15 cellular contexts compared by ENCODE assay signal in the genomic region with DNA sequence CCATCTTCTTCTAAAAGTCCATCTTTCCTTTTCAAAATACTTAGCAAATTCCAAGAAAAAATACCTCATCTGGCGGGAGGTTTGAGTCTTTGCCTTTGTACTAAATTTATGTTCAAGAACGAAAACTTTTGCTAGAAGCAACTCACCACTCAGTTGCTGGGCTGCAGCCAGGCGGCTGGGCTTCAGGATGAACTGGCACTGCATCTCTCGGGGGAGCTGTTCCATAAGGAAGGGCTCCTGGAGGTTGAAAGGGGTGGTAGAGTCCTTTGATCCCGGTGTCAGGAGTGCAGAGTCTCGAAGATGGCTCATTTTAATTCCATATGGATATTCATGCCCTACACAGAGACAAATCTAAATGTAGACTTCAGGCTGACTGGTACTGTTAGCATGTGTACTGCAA.
DNase-seq lines count a peak whose midpoint lies in the region; ATAC-seq and TF ChIP-seq lines count a peak whose summit lies in the region.
"Had no signal": no experiment of that assay in that cellular context is flagged by ENCODE, and none has a peak within 500 bp of the region (broad histone marks: within the 10 kb centered on the region; RNA-seq: fewer than 3 reads in every experiment).

No MANE protein-coding gene starts in this region.

- H3K9me3 ChIP-seq in mammary epithelial cell (replicated peaks; ENCODE audit: insufficient read depth, low read length), result no peaks in the 10 kb centered on the region
- H3K9me3 ChIP-seq in neural progenitor cell (ENCODE audit: low read depth), result no peaks in the 10 kb centered on the region
- H3K9me3 ChIP-seq: HAP-1 had no signal

- dilution Hi-C loops in mammary epithelial cell (cut with HindIII; ENCODE audit: low sequenced_read_pairs), result no loop called here

- no peak for TF ChIP-seq CTCF in MCF 10A (IDR thresholded peaks at IDR 0.05; ENCODE audit: unreplicated experiment)
- no peak for TF ChIP-seq CTCF in mammary epithelial cell (conservative IDR thresholded peaks at IDR 0.05 in 1 of 2, IDR thresholded peaks at IDR 0.05 in 1 of 2; ENCODE audit: extremely low read depth in 1 of 2, insufficient read depth in 1 of 2, low read depth in 1 of 2, low read length in 2 of 2)
- TF ChIP-seq CTCF in neural progenitor cell (IDR thresholded peaks at IDR 0.05), result peak; percentile 11

- H3K79me2 ChIP-seq in mammary epithelial cell (ENCODE audit: insufficient read depth, low read length), result no peaks in the 10 kb centered on the region
- no peaks in the 10 kb centered on the region for H3K79me2 ChIP-seq in neural progenitor cell (ENCODE audit: low read depth)

- H3F3A ChIP-seq in neural progenitor cell (ENCODE audit: low read depth), result no peaks in the 10 kb centered on the region

- peaks cover 6% of the 10 kb centered on the region for H3K27me3 ChIP-seq in mammary epithelial cell (ENCODE audit: insufficient read depth, low read length)
- H3K27me3 ChIP-seq in neural progenitor cell, result peaks cover 18% of the 10 kb centered on the region

- 16% methylated on average over 6 of the region's 6 CpGs for WGBS in mammary epithelial cell (ENCODE audit: low coverage, missing lambda C conversion rate)

- ATAC-seq in GM21619 (IDR thresholded peaks at IDR 0.05; ENCODE audit: unreplicated experiment), result no peak

- no peaks in the 10 kb centered on the region for H3K9me3 Mint-ChIP-seq in MCF 10A (ENCODE audit: unreplicated experiment)
- no peaks in the 10 kb centered on the region for H3K9me3 Mint-ChIP-seq in neural progenitor cell
- H3K9me3 Mint-ChIP-seq: CD4-positive, alpha-beta memory T cell; HFFc6 had no signal

- H3K4me1 Mint-ChIP-seq in MCF 10A (ENCODE audit: insufficient read depth, unreplicated experiment) (no peaks in the 10 kb centered on the region), neural progenitor cell (peaks cover 8% of the 10 kb centered on the region)
- H3K4me1 Mint-ChIP-seq: B cell; CD4-positive, alpha-beta memory T cell had no signal

- CTCF ChIA-PET in MCF 10A (lab: Yijun Ruan, JAX) (interaction anchor here (0.6 kb wide), 1 partner anchor 15 kb away, joined by 4 read pairs; no protein-coding TSS in a partner anchor), mammary epithelial cell (lab: Charles Lee; ENCODE audit: low non-redundant PET) (no interaction called here), HEK293T (lab: Yijun Ruan, JAX) (no interaction called here)

- H3K4me2 ChIP-seq in mammary epithelial cell (ENCODE audit: insufficient read depth, low read depth, low read length) (no peak overlapping the region), neural progenitor cell (no peak overlapping the region)

- H3K9ac ChIP-seq in mammary epithelial cell (ENCODE audit: insufficient read depth, low read length) (no peak overlapping the region), neural progenitor cell (no peak overlapping the region)

- H4K20me1 ChIP-seq in mammary epithelial cell (ENCODE audit: insufficient read depth, low read length), result no peaks in the 10 kb centered on the region
- no peaks in the 10 kb centered on the region for H4K20me1 ChIP-seq in neural progenitor cell (ENCODE audit: low read depth)

- H3K4me3 ChIP-seq in mammary epithelial cell (replicated peaks in 1 of 3; ENCODE audit: insufficient read depth in 1 of 3, low read depth in 2 of 3, low read length in 3 of 3), result no peak overlapping the region
- no peak overlapping the region for H3K4me3 ChIP-seq in neural progenitor cell
- H3K4me3 ChIP-seq: HAP-1 had no signal

- H3K4me1 ChIP-seq in mammary epithelial cell (ENCODE audit: insufficient read depth, low read length), result no peaks in the 10 kb centered on the region
- H3K4me1 ChIP-seq in neural progenitor cell, result no peaks in the 10 kb centered on the region
- H3K4me1 ChIP-seq: HAP-1 had no signal

- DNase-seq in MCF 10A (ENCODE audit: unreplicated experiment), result peak; percentile 4
- no peak for DNase-seq in mammary epithelial cell
- peak; percentile 8 for DNase-seq in HEK293T (ENCODE audit: extremely low spot score)
- DNase-seq in iPS-NIHi11 (ENCODE audit: low spot score), result peak; percentile 45
- peak; percentile 45 for DNase-seq in neural progenitor cell (ENCODE audit: low spot score)
- no peak for DNase-seq in SW 1271 (lab: John Stamatoyannopoulos, UW)
- no peak for DNase-seq in SKM-1 treated with dmso at 0.1 percent for 144 hours (lab: John Stamatoyannopoulos, UW; ENCODE audit: unreplicated experiment)
- DNase-seq: C1 segment of cervical spinal cord; CD4-positive, alpha-beta memory T cell; DMS79; HFFc6 had no signal

- H3K36me3 ChIP-seq in mammary epithelial cell (ENCODE audit: insufficient read depth, low read length) (no peaks in the 10 kb centered on the region), neural progenitor cell (no peaks in the 10 kb centered on the region)
- H3K36me3 ChIP-seq: HAP-1 had no signal

- BruUV-seq in MCF 10A (replicated peaks; lab: Mats Ljungman, UMichigan), result no TSS peak
- BruUV-seq in mammary epithelial cell (replicated peaks; lab: Mats Ljungman, UMichigan), result no TSS peak

- peaks cover 92% of the 10 kb centered on the region for H3K27me3 Mint-ChIP-seq in MCF 10A (ENCODE audit: insufficient read depth, unreplicated experiment)
- H3K27me3 Mint-ChIP-seq in neural progenitor cell (ENCODE audit: insufficient read depth, low read depth), result no peaks in the 10 kb centered on the region
- H3K27me3 Mint-ChIP-seq: CD4-positive, alpha-beta memory T cell had no signal

- H3K4me3 Mint-ChIP-seq in MCF 10A (ENCODE audit: unreplicated experiment) (no peak overlapping the region), neural progenitor cell (no peak overlapping the region)
- H3K4me3 Mint-ChIP-seq: B cell; CD4-positive, alpha-beta memory T cell; HFFc6 had no signal

- in situ Hi-C loops in mammary epithelial cell (cut with MboI; ENCODE audit: low sequenced_read_pairs in 2 of 2), result no loop called here

- no peak overlapping the region for H3K27ac ChIP-seq in mammary epithelial cell (ENCODE audit: insufficient read depth, low read depth, low read length)
- no peak overlapping the region for H3K27ac ChIP-seq in neural progenitor cell
- H3K27ac ChIP-seq: HL-60 had no signal

- H2AFZ ChIP-seq in mammary epithelial cell (ENCODE audit: low read depth, low read length) (no peak overlapping the region), neural progenitor cell (replicated peaks) (no peak overlapping the region)

- POLR2A ChIA-PET in MCF 10A (lab: Yijun Ruan, JAX) (interaction anchor here (0.6 kb wide), 1 partner anchor 14 kb away, joined by 4 read pairs; no protein-coding TSS in a partner anchor), HEK293T (lab: Yijun Ruan, JAX) (no interaction called here)

- H3K36me3 Mint-ChIP-seq in MCF 10A (ENCODE audit: insufficient read depth, unreplicated experiment) (no peaks in the 10 kb centered on the region), neural progenitor cell (no peaks in the 10 kb centered on the region)
- H3K36me3 Mint-ChIP-seq: CD4-positive, alpha-beta memory T cell had no signal

- intact Hi-C loops in MCF 10A (cut with micrococcal nuclease) (no loop called here), mammary epithelial cell (cut with micrococcal nuclease) (no loop called here)

- no peak overlapping the region for H3K27ac Mint-ChIP-seq in MCF 10A (ENCODE audit: low read depth, unreplicated experiment)
- H3K27ac Mint-ChIP-seq in neural progenitor cell, result no peak overlapping the region
- H3K27ac Mint-ChIP-seq: B cell; CD4-positive, alpha-beta memory T cell; HFFc6 had no signal

TF ChIP-seq in HEK293T, 16 proteins besides CTCF, POLR2A, EP300 and RAD21:
- TF ChIP-seq ARNT (IDR thresholded peaks at IDR 0.05) (no peak), ZNF384 (IDR thresholded peaks at IDR 0.05) (no peak), SP1 (IDR thresholded peaks at IDR 0.05) (no peak), FOXM1 (IDR thresholded peaks at IDR 0.05; ENCODE audit: borderline replicate concordance) (no peak)

Comparison
In these comparisons a context has a peak if more than half of its experiments do, and no peak if none do; other contexts are left out.
1. DNase-seq: peak in MCF 10A (single experiment), HEK293T (single experiment), iPS-NIHi11 (single experiment) and neural progenitor cell (single experiment); none in mammary epithelial cell (single experiment), SW 1271 (0 of 2) and SKM-1 treated with dmso at 0.1 percent for 144 hours (single experiment).